8 cellular contexts compared by ENCODE assay signal in the genomic region with DNA sequence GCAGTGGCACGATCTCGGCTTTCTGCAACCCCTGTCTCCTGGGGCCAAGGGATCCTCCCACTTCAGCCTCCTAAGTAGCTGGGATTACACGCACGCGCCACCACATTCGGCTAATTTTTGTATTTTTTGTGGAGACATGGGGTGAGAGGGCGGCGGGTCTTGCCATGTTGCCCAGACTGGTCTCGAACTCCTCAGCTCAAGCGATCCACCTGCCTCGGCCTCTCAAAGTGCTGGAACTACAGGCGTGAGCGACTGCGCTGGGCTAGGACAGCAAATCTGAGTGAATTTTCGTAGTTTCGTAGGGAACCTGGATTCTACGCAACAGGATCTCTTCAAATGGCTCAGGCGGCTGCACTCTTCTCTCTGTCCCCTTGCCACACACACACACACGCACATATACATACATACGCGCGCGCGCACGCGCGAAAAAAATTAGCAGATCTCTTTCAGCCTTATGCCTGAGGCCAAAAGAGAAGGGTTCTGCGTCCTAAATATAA. TPM values are rescaled to one million over a fixed set of nuclear protein-coding genes. Genes with fewer than 3 reads are reported as not detected.
DNase-seq lines count a peak whose midpoint lies in the region; ATAC-seq and TF ChIP-seq lines count a peak whose summit lies in the region.

No MANE protein-coding gene starts in this region.

- H3K4me3 ChIP-seq in skeletal muscle satellite cell (ENCODE audit: low read length), result peak overlapping the region; percentile 64

- TF ChIP-seq CTCF in glutamatergic neuron (IDR thresholded peaks at IDR 0.05; ENCODE audit: partially characterized antibody, unreplicated experiment), result no peak

- H3K36me3 Mint-ChIP-seq in T-cell (peaks cover 10% of the 10 kb centered on the region), glutamatergic neuron (ENCODE audit: unreplicated experiment) (no peaks in the 10 kb centered on the region)

- H3K9me3 Mint-ChIP-seq in T-cell (no peaks in the 10 kb centered on the region), glutamatergic neuron (ENCODE audit: unreplicated experiment) (peaks cover 13% of the 10 kb centered on the region)

- peaks cover 5% of the 10 kb centered on the region for H3K4me1 ChIP-seq in skeletal muscle satellite cell (ENCODE audit: control insufficient read depth, insufficient read depth, low read length)

- H3K4me1 Mint-ChIP-seq in T-cell (peaks cover 39 to 59% (median 39%) of the 10 kb centered on the region in 3 donors), glutamatergic neuron (ENCODE audit: low read depth, unreplicated experiment) (peaks cover 12% of the 10 kb centered on the region)

- CTCF ChIA-PET in T-cell (lab: Charles Lee), result interaction anchor here (1.4 to 2.8 kb wide), 2 partner anchors 20 kb away, joined by 7 to 8 read pairs; a partner anchor contains a TSS

- H3K9me3 ChIP-seq in skeletal muscle satellite cell (replicated peaks; ENCODE audit: low read length), result no peaks in the 10 kb centered on the region

- peaks cover 5% of the 10 kb centered on the region for H3K36me3 ChIP-seq in skeletal muscle satellite cell (ENCODE audit: insufficient read depth, low read length)

- H3K27ac Mint-ChIP-seq in T-cell (peak overlapping the region; percentile 55 to 94), glutamatergic neuron (ENCODE audit: unreplicated experiment) (peak overlapping the region; percentile 73)

- ATAC-seq in T-cell (replicated peaks in 1 of 4) (peak in 1 of 4 experiments; percentile 14), GM18870 (IDR thresholded peaks at IDR 0.05; ENCODE audit: unreplicated experiment) (no peak)

- in situ Hi-C loops in KBM-7 (cut with MboI; ENCODE audit: low pct_unique_long_range_greater_than_20kb, low sequenced_read_pairs), result no loop called here

- POLR2A ChIA-PET in T-cell (lab: Charles Lee), result no interaction called here

- peak overlapping the region; percentile 58 for H3K9ac ChIP-seq in skeletal muscle satellite cell (ENCODE audit: low read depth, low read length)

- DNase-seq in NCI-H510A treated with DMSO at 0.1 percent for 48 hours (lab: John Stamatoyannopoulos, UW) (peak; percentile 22), NCI-H510A (lab: John Stamatoyannopoulos, UW) (no peak), T-cell (no peak), glutamatergic neuron (no peak), cerebellar cortex (ENCODE audit: low spot score) (no peak), KBM-7 (no peak)

- H3K27me3 Mint-ChIP-seq in T-cell (no peaks in the 10 kb centered on the region), glutamatergic neuron (ENCODE audit: unreplicated experiment) (peaks cover 5% of the 10 kb centered on the region)

- peaks cover 7% of the 10 kb centered on the region for H3K27me3 ChIP-seq in skeletal muscle satellite cell (ENCODE audit: control insufficient read depth, insufficient read depth, low read length)

- H3K4me3 Mint-ChIP-seq in T-cell (peak overlapping the region; percentile 95 to 99 (median 96)), glutamatergic neuron (ENCODE audit: unreplicated experiment) (peak overlapping the region; percentile 100)

- H3K4me2 ChIP-seq in skeletal muscle satellite cell (ENCODE audit: low read length), result peak overlapping the region; percentile 81

RNA-seq across cellular contexts. Expression of a gene that starts 0.4 kb away (rescaled TPM):
- total RNA-seq in T-cell (1 to 10 TPM in 3 of 5 donors, under 1 TPM in 2; 0.28 to 2.5 (median 1.5) TPM), glutamatergic neuron (ENCODE audit: unreplicated experiment) (0.96 TPM)
- total RNA-seq in skeletal muscle satellite cell (2012; rRNA removed), result 1.1 and 1.8 TPM in 2 replicates

RNA-seq across cellular contexts. Expression of a gene that starts 0.7 kb away (rescaled TPM):
- 10 to 100 TPM; 31.7 to 37.8 (median 35.4) TPM for total RNA-seq in T-cell
- total RNA-seq in glutamatergic neuron (ENCODE audit: unreplicated experiment), result 39.5 TPM
- 14.6 and 17.5 TPM in 2 replicates for total RNA-seq in skeletal muscle satellite cell (2012; rRNA removed)

RNA-seq across cellular contexts. Expression of a gene that starts 19.9 kb away (rescaled TPM):
- total RNA-seq in T-cell, result 10 to 100 TPM; 17.5 to 30.2 (median 19.9) TPM
- total RNA-seq in glutamatergic neuron (ENCODE audit: unreplicated experiment), result 184 TPM
- 12.7 and 14.7 TPM in 2 replicates for total RNA-seq in skeletal muscle satellite cell (2012; rRNA removed)

RNA-seq across cellular contexts. Expression of a gene that starts 20.4 kb away (rescaled TPM):
- total RNA-seq in T-cell, result 10 to 100 TPM in 3 of 5 donors, 1 to 10 TPM in 2; 5.4 to 19.6 (median 16.9) TPM
- 15.0 TPM for total RNA-seq in glutamatergic neuron (ENCODE audit: unreplicated experiment)
- 8.9 and 15.3 TPM in 2 replicates for total RNA-seq in skeletal muscle satellite cell (2012; rRNA removed)

RNA-seq across cellular contexts. Expression of a gene that starts 35.9 kb away (rescaled TPM):
- 1 to 10 TPM in 4 of 5 donors, under 1 TPM in 1; 0.55 to 1.6 (median 1.2) TPM for total RNA-seq in T-cell
- total RNA-seq in glutamatergic neuron (ENCODE audit: unreplicated experiment), result 0.51 TPM
- not detected in 2 replicates for total RNA-seq in skeletal muscle satellite cell (2012; rRNA removed)
